Comparison of ENCODE assay signal across 26 cellular contexts in the genomic region with DNA sequence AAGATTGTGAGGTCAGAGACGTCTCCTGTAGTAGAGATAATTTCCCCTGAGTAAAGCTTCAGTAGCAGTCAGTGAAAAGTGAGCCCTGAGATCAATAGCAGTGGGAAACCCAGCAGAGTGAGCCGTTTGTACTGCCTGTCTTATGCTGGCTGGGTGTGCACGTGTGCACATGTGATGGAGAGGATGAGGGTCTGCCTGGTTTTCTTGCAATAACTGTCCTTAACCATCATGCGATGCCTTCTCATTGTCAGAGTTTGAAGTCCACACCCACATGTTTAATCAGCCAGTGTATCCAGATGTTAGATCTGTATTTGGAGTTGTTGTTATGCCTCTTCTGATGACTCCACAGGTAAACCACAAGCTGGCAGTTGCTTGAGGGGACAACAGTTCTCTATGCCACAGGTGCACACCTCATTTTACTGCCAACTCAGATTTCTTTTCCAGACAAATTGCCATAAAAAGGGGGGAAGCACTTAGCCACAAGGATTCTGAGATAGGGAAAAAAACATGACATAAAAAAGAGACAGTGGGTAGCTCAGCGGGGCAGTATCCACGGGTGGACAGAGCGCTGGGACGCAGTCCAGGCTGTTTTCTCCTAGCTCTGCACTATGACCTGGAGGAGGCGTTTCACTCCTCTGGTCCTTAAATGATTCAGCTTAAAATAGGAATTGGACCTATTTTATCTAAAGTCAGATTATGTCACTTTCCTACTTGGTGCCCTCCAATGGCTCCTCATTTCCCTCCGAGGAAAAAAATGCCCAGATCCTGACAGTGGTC.
DNase-seq lines count a peak whose midpoint lies in the region; ATAC-seq and TF ChIP-seq lines count a peak whose summit lies in the region.
"Had no signal": no experiment of that assay in that cellular context is flagged by ENCODE, and none has a peak within 500 bp of the region (broad histone marks: within the 10 kb centered on the region; RNA-seq: fewer than 3 reads in every experiment).

No MANE protein-coding gene starts in this region.

- H3K4me1 ChIP-seq in thymus (ENCODE audit: control insufficient read depth, insufficient read depth, low read length) (peaks cover 39% of the 10 kb centered on the region), tibial artery (no peaks in the 10 kb centered on the region)
- H3K4me1 ChIP-seq: breast epithelium, colonic mucosa, foreskin keratinocyte, left lung had no signal

- H3K27ac Mint-ChIP-seq in activated naive CD4-positive, alpha-beta T cell treated with anti-CD3 and anti-CD28 coated beads, Interleukin-2, amount 50 U/mL, for 72 hours = peak overlapping the region; percentile 53 to 59
- H3K27ac Mint-ChIP-seq: natural killer cell; stimulated activated naive CD8-positive, alpha-beta T cell treated with anti-CD3 and anti-CD28 coated beads, Interleukin-15, Interleukin-2, amounts not matched to agents 100 ng/mL and 50 ng/mL, for 24 hours had no signal

- H3K27ac ChIP-seq in thymus (ENCODE audit: low read depth) (peak overlapping the region; percentile 85), tibial artery (no peak overlapping the region)
- H3K27ac ChIP-seq: breast epithelium, colonic mucosa, foreskin keratinocyte, left lung had no signal

- 50% methylated on average over 10 of the region's 10 CpGs for WGBS in thymus

- no peak overlapping the region for H3K4me3 ChIP-seq in thymus (ENCODE audit: low read length)
- H3K4me3 ChIP-seq in tibial artery = no peak overlapping the region
- H3K4me3 ChIP-seq: adrenal gland, breast epithelium, colonic mucosa, left lung had no signal

- intact Hi-C loops in tibial artery (cut with DNase I; ENCODE audit: low total_unique reads) = no loop called here

- H3K36me3 Mint-ChIP-seq in activated naive CD4-positive, alpha-beta T cell treated with anti-CD3 and anti-CD28 coated beads, Interleukin-2, amount 50 U/mL, for 72 hours = peaks cover 4 to 10% of the 10 kb centered on the region in 2 donors

- no peak for ATAC-seq in activated naive CD4-positive, alpha-beta T cell treated with anti-CD3 and anti-CD28 coated beads, Interleukin-2, amount 50 U/mL, for 72 hours
- peak; percentile 80 for ATAC-seq in left lobe of liver
- ATAC-seq: activated T-cell treated with anti-CD3 and anti-CD28 coated beads, Interleukin-2, amount 50 U/mL, for 4 hours; natural killer cell had no signal

- H3K9me3 ChIP-seq in thymus (ENCODE audit: control insufficient read depth) (no peaks in the 10 kb centered on the region), tibial artery (no peaks in the 10 kb centered on the region)
- H3K9me3 ChIP-seq: adrenal gland, breast epithelium, colonic mucosa, left lung had no signal

- H3K36me3 ChIP-seq in thymus (ENCODE audit: control insufficient read depth, insufficient read depth) (peaks cover 13% of the 10 kb centered on the region), tibial artery (peaks cover 27 to 77% (median 60%) of the 10 kb centered on the region in 3 donors)
- H3K36me3 ChIP-seq: breast epithelium, colonic mucosa had no signal

- H3K27me3 ChIP-seq in thymus (ENCODE audit: control insufficient read depth, insufficient read depth) = no peaks in the 10 kb centered on the region
- no peaks in the 10 kb centered on the region for H3K27me3 ChIP-seq in tibial artery
- H3K27me3 ChIP-seq: adrenal gland, breast epithelium, colonic mucosa, foreskin keratinocyte, left lung had no signal

- no peak for DNase-seq in activated naive CD4-positive, alpha-beta T cell treated with anti-CD3 and anti-CD28 coated beads, Interleukin-2, amount 50 U/mL, for 72 hours (ENCODE audit: low spot score in 2 of 2)
- DNase-seq in activated naive CD4-positive, alpha-beta T cell treated with Interleukin-2 at 50 U/mL for 16 hours = no peak
- DNase-seq in NCI-H526 (lab: John Stamatoyannopoulos, UW) (peak; percentile 81 to 87), left lobe of liver (ENCODE audit: low spot score) (peak; percentile 54), tibial artery (no peak), DMS153 (lab: John Stamatoyannopoulos, UW) (no peak), NCI-H128 (lab: John Stamatoyannopoulos, UW; ENCODE audit: unreplicated experiment) (no peak)
- DNase-seq: activated T-cell treated with anti-CD3 and anti-CD28 coated beads, Interleukin-2, amount 50 U/mL, for 4 hours; colonic mucosa; hypothalamus; Karpas-422; left lung; MV-4-11; natural killer cell; NCI-H1694 treated with DMSO at 0.1 percent for 48 hours; NCI-H69; OCI-M1; retina; stimulated activated CD4-positive, alpha-beta T cell treated with anti-CD3 and anti-CD28 coated beads, Interleukin-4, amount 100 ng/mL, for 24 hours; SW 1271; trophoblast cell had no signal

- no peaks in the 10 kb centered on the region for H3K9me3 Mint-ChIP-seq in activated naive CD4-positive, alpha-beta T cell treated with anti-CD3 and anti-CD28 coated beads, Interleukin-2, amount 50 U/mL, for 72 hours
- H3K9me3 Mint-ChIP-seq: activated T-cell treated with anti-CD3 and anti-CD28 coated beads, Interleukin-2, amount 50 U/mL, for 4 hours; natural killer cell; stimulated activated naive CD8-positive, alpha-beta T cell treated with anti-CD3 and anti-CD28 coated beads, Interleukin-15, Interleukin-2, amounts not matched to agents 100 ng/mL and 50 ng/mL, for 24 hours had no signal

- no peak for TF ChIP-seq CTCF in tibial artery (IDR thresholded peaks at IDR 0.05)

Comparison
In these comparisons a context has a peak if more than half of its experiments do, and no peak if none do; other contexts are left out.
1. DNase-seq: peak in NCI-H526 (2 of 2) and left lobe of liver (single experiment); none in activated naive CD4-positive, alpha-beta T cell treated with anti-CD3 and anti-CD28 coated beads, Interleukin-2, amount 50 U/mL, for 72 hours (0 of 2), activated naive CD4-positive, alpha-beta T cell treated with Interleukin-2 at 50 U/mL for 16 hours (single experiment), tibial artery (0 of 2), DMS153 (single experiment) and NCI-H128 (single experiment).